ENCODE assay signal across 8 cellular contexts in the genomic region with DNA sequence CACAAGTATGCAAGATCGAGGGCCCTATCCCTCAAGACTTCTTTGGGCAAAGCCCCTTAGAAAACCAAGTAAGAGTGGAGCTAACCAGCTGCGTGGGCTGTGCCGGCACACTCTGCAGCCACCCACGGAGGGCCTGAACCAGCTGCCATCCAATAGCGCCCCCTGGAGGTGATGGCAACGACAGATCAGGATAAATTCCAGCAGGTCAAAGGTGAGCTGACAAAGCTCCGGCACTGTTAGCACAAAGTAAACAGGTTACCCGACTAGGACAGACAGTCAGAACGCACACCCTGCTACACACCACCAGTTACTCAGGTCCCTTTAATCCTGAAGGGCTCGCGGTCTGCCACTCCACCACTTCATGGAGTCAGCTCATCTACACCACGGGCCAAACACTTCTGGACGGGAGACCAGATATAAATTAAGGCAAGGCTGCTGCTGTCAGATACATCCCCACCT. TPM values are rescaled to one million over a fixed set of nuclear protein-coding genes. Genes with fewer than 3 reads are reported as not detected.
A peak's percentile ranks its signal among the peaks of the same experiment; 100 is the strongest.
DNase-seq lines count a peak whose midpoint lies in the region; ATAC-seq and TF ChIP-seq lines count a peak whose summit lies in the region.

No MANE protein-coding gene starts in this region.

- H3K27ac Mint-ChIP-seq in CD4-positive, alpha-beta T cell = peak overlapping the region; percentile 44
- H3K27ac Mint-ChIP-seq in activated naive CD8-positive, alpha-beta T cell treated with anti-CD3 and anti-CD28 coated beads, Interleukin-2, amount 50 U/mL, for 24 hours = no peak overlapping the region

- H3K4me3 Mint-ChIP-seq in CD4-positive, alpha-beta T cell = peak overlapping the region; percentile 66
- H3K4me3 Mint-ChIP-seq in activated naive CD8-positive, alpha-beta T cell treated with anti-CD3 and anti-CD28 coated beads, Interleukin-2, amount 50 U/mL, for 24 hours = no peak overlapping the region

- no peak overlapping the region for H3K9ac ChIP-seq in SU-DHL-6 (ENCODE audit: low read length)

- H4K20me1 ChIP-seq in SU-DHL-6 (ENCODE audit: low read depth, low read length) = no peaks in the 10 kb centered on the region

- H3K27me3 Mint-ChIP-seq in CD4-positive, alpha-beta T cell = no peaks in the 10 kb centered on the region
- H3K27me3 Mint-ChIP-seq in activated naive CD8-positive, alpha-beta T cell treated with anti-CD3 and anti-CD28 coated beads, Interleukin-2, amount 50 U/mL, for 24 hours = no peaks in the 10 kb centered on the region

- H3K27ac ChIP-seq in CD4-positive, alpha-beta T cell (ENCODE audit: low read depth, low read length) = no peak overlapping the region
- no peak overlapping the region for H3K27ac ChIP-seq in SU-DHL-6 (ENCODE audit: low read depth, low read length)

- TF ChIP-seq CTCF in CD4-positive, alpha-beta T cell (IDR thresholded peaks at IDR 0.05) = peak; percentile 73
- peak; percentile 73 for TF ChIP-seq CTCF in HFF-Myc (IDR thresholded peaks at IDR 0.05; ENCODE audit: low read depth, low read length, missing control alignments)
- peak; percentile 77 for TF ChIP-seq CTCF in SU-DHL-6 (IDR thresholded peaks at IDR 0.05; ENCODE audit: insufficient read depth, low read length, poor library complexity, severe bottlenecking)

- DNase-seq in CD4-positive, alpha-beta T cell = peak; percentile 47 to 75 (median 69)
- DNase-seq in HFF-Myc (ENCODE audit: extremely low read depth, low read depth) (no peak), hepatic stellate cell (ENCODE audit: low spot score) (peak; percentile 82), DMS79 treated with DMSO at 0.1 percent for 48 hours (lab: John Stamatoyannopoulos, UW) (no peak)
- peak; percentile 80 for DNase-seq in activated naive CD8-positive, alpha-beta T cell treated with anti-CD3 and anti-CD28 coated beads, Interleukin-2, amount 50 U/mL, for 24 hours
- peak; percentile 63 to 77 (median 72) for DNase-seq in stimulated activated CD4-positive, alpha-beta T cell treated with anti-CD3 and anti-CD28 coated beads, Interleukin-12 subunit alpha, Interleukin-12 subunit beta, amount 100 ng/mL, for 48 hours (ENCODE audit: low read depth in 2 of 3, low spot score in 1 of 3)

- H2AFZ ChIP-seq in SU-DHL-6 (ENCODE audit: low read depth, low read length, severe bottlenecking) = no peak overlapping the region

- no peaks in the 10 kb centered on the region for H3K27me3 ChIP-seq in CD4-positive, alpha-beta T cell (ENCODE audit: control insufficient read depth, insufficient read depth, low read length)
- no peaks in the 10 kb centered on the region for H3K27me3 ChIP-seq in SU-DHL-6 (ENCODE audit: low read length)

- H3F3A ChIP-seq in SU-DHL-6 (ENCODE audit: insufficient read depth) = no peaks in the 10 kb centered on the region

- H3K9me2 ChIP-seq in SU-DHL-6 (replicated peaks; ENCODE audit: insufficient read depth, low read length) = no peaks in the 10 kb centered on the region

- CTCF ChIA-PET in CD4-positive, alpha-beta T cell (lab: Charles Lee) = interaction anchor here (0.5 to 1.7 kb wide), 9 partner anchors 12 to 255 kb away, joined by 3 to 15 read pairs (median 3); no protein-coding TSS in a partner anchor

- H3K9me3 ChIP-seq in CD4-positive, alpha-beta T cell (ENCODE audit: control insufficient read depth, low read length) = no peaks in the 10 kb centered on the region
- H3K9me3 ChIP-seq in SU-DHL-6 (ENCODE audit: insufficient read depth, low read length) = no peaks in the 10 kb centered on the region

- H3K4me2 ChIP-seq in SU-DHL-6 (ENCODE audit: low read depth, low read length, poor library complexity, severe bottlenecking) = no peak overlapping the region

- peaks cover 54% of the 10 kb centered on the region for H3K4me1 Mint-ChIP-seq in CD4-positive, alpha-beta T cell (ENCODE audit: low read depth)
- peaks cover 55% of the 10 kb centered on the region for H3K4me1 Mint-ChIP-seq in activated naive CD8-positive, alpha-beta T cell treated with anti-CD3 and anti-CD28 coated beads, Interleukin-2, amount 50 U/mL, for 24 hours

- ATAC-seq in CD4-positive, alpha-beta T cell (ENCODE audit: poor library complexity) = peak; percentile 69
- peak; percentile 3 for ATAC-seq in activated naive CD8-positive, alpha-beta T cell treated with anti-CD3 and anti-CD28 coated beads, Interleukin-2, amount 50 U/mL, for 24 hours
- ATAC-seq in GM19035 (IDR thresholded peaks at IDR 0.05; ENCODE audit: unreplicated experiment) = no peak

- H3K36me3 ChIP-seq in SU-DHL-6 (ENCODE audit: low read length) = no peaks in the 10 kb centered on the region

- H3K79me2 ChIP-seq in SU-DHL-6 (ENCODE audit: insufficient read depth, low read length) = peaks cover 7% of the 10 kb centered on the region; the same call in 1 of the 2 replicates

- H3K9me3 Mint-ChIP-seq in CD4-positive, alpha-beta T cell = no peaks in the 10 kb centered on the region
- H3K9me3 Mint-ChIP-seq in activated naive CD8-positive, alpha-beta T cell treated with anti-CD3 and anti-CD28 coated beads, Interleukin-2, amount 50 U/mL, for 24 hours = no peaks in the 10 kb centered on the region

- intact Hi-C loops in CD4-positive, alpha-beta T cell (cut with DNase I, micrococcal nuclease) = loop anchor here in 1 of 2 experiments (5.0 kb wide), 1 partner anchor 244 kb away; no protein-coding TSS in a partner anchor

- H3K36me3 Mint-ChIP-seq in CD4-positive, alpha-beta T cell (ENCODE audit: low read depth) = peaks cover 86% of the 10 kb centered on the region
- H3K36me3 Mint-ChIP-seq in activated naive CD8-positive, alpha-beta T cell treated with anti-CD3 and anti-CD28 coated beads, Interleukin-2, amount 50 U/mL, for 24 hours (ENCODE audit: low read depth) = peaks cover 40% of the 10 kb centered on the region

- no peak overlapping the region for H3K4me3 ChIP-seq in HFF-Myc (replicated peaks; ENCODE audit: low read depth, low read length)
- H3K4me3 ChIP-seq in SU-DHL-6 (ENCODE audit: insufficient read depth, low read length, poor library complexity, severe bottlenecking) = no peak overlapping the region

- POLR2A ChIA-PET in CD4-positive, alpha-beta T cell (lab: Charles Lee) = interaction anchor here (1.5 kb wide), 1 partner anchor 26 kb away, joined by 4 read pairs; no protein-coding TSS in a partner anchor

RNA-seq across cellular contexts. Expression of gene ZBTB39, which starts 4.9 kb away (rescaled TPM):
- 1 to 10 TPM; 6.9 to 8.0 TPM for total RNA-seq in CD4-positive, alpha-beta T cell

RNA-seq across cellular contexts. Expression of gene TAC3, which starts 14.9 kb away (rescaled TPM):
- total RNA-seq in CD4-positive, alpha-beta T cell = not detected

RNA-seq across cellular contexts. Expression of gene RDH16, which starts 44.1 kb away (rescaled TPM):
- under 1 TPM; 0.30 to 0.34 TPM for total RNA-seq in CD4-positive, alpha-beta T cell

RNA-seq across cellular contexts. Expression of gene MYO1A, which starts 48.5 kb away (rescaled TPM):
- 1 to 10 TPM; 1.0 to 1.1 TPM for total RNA-seq in CD4-positive, alpha-beta T cell

Comparison
In these comparisons a context has a peak if more than half of its experiments do, and no peak if none do; other contexts are left out.
1. DNase-seq: peak in CD4-positive, alpha-beta T cell (10 of 10), activated naive CD8-positive, alpha-beta T cell treated with anti-CD3 and anti-CD28 coated beads, Interleukin-2, amount 50 U/mL, for 24 hours (single experiment), hepatic stellate cell (single experiment) and stimulated activated CD4-positive, alpha-beta T cell treated with anti-CD3 and anti-CD28 coated beads, Interleukin-12 subunit alpha, Interleukin-12 subunit beta, amount 100 ng/mL, for 48 hours (3 of 3); none in HFF-Myc (single experiment) and DMS79 treated with DMSO at 0.1 percent for 48 hours (single experiment).
2. Peak in every context shown above with its lines, with median percentiles within 50 percentile points of each other: CTCF ChIP-seq.